13 cellular contexts compared by ENCODE assay signal in the genomic region with DNA sequence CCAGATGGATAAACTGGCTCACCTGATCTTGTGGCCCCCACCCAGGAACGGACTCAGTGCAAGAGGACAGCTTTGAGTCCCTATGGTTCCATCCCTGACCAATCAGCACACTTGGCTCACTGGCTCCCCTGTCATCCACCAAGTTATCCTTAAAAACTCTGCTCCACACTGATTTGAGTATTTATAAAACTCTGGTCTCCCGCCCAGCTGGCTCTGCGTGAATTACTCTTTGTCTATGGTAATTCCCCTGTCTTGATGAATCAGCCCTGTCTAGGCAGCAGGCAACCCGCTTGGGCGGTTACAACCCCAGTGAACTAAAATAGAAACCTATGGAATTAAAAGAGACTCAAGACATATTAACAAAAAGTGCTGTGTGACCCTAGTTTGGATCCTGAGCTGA. TPM values are rescaled to one million over a fixed set of nuclear protein-coding genes. Genes with fewer than 3 reads are reported as not detected.
DNase-seq lines count a peak whose midpoint lies in the region; ATAC-seq and TF ChIP-seq lines count a peak whose summit lies in the region.
"Had no signal": no experiment of that assay in that cellular context is flagged by ENCODE, and none has a peak within 500 bp of the region (broad histone marks: within the 10 kb centered on the region; RNA-seq: fewer than 3 reads in every experiment).

No MANE protein-coding gene starts in this region.

- no peak overlapping the region for H3K4me3 ChIP-seq in SJCRH30
- H3K4me3 ChIP-seq: esophagus squamous epithelium, right lobe of liver had no signal

- ATAC-seq in Right ventricle myocardium superior (ENCODE audit: poor library complexity) = peak; percentile 69
- ATAC-seq: right lobe of liver had no signal

- H3K36me3 Mint-ChIP-seq in activated CD4-positive, alpha-beta memory T cell treated with anti-CD3 and anti-CD28 coated beads for 36 hours = no peaks in the 10 kb centered on the region
- no peaks in the 10 kb centered on the region for H3K36me3 Mint-ChIP-seq in activated CD4-positive, alpha-beta memory T cell treated with anti-CD3 and anti-CD28 coated beads, Interleukin-2, amount 10 ng/mL, durations not matched to agents 7 days and 5 days (ENCODE audit: low read depth)
- no peaks in the 10 kb centered on the region for H3K36me3 Mint-ChIP-seq in HFFc6 (ENCODE audit: low read depth)
- H3K36me3 Mint-ChIP-seq: immature natural killer cell had no signal

- H3K36me3 ChIP-seq in SJCRH30 = no peaks in the 10 kb centered on the region
- H3K36me3 ChIP-seq: esophagus squamous epithelium, right lobe of liver had no signal

- H3K4me1 Mint-ChIP-seq in activated CD4-positive, alpha-beta memory T cell treated with anti-CD3 and anti-CD28 coated beads for 36 hours (ENCODE audit: low read depth) = peaks cover 40% of the 10 kb centered on the region
- H3K4me1 Mint-ChIP-seq in activated CD4-positive, alpha-beta memory T cell treated with anti-CD3 and anti-CD28 coated beads, Interleukin-2, amount 10 ng/mL, durations not matched to agents 7 days and 5 days = peaks cover 30% of the 10 kb centered on the region
- peaks cover 12% of the 10 kb centered on the region for H3K4me1 Mint-ChIP-seq in HFFc6 (ENCODE audit: low read depth)

- H3K4me1 ChIP-seq in SJCRH30 = peaks cover 8% of the 10 kb centered on the region; the same call in 1 of the 2 replicates
- H3K4me1 ChIP-seq: right lobe of liver had no signal

- intact Hi-C loops in activated CD4-positive, alpha-beta memory T cell treated with anti-CD3 and anti-CD28 coated beads for 36 hours (cut with micrococcal nuclease) = loop anchor here (10.0 kb wide), 1 partner anchor 505 kb away; a partner anchor contains a TSS
- intact Hi-C loops in Right ventricle myocardium superior (cut with DNase I) = no loop called here

- no peaks in the 10 kb centered on the region for H3K27me3 Mint-ChIP-seq in activated CD4-positive, alpha-beta memory T cell treated with anti-CD3 and anti-CD28 coated beads for 36 hours
- H3K27me3 Mint-ChIP-seq in activated CD4-positive, alpha-beta memory T cell treated with anti-CD3 and anti-CD28 coated beads, Interleukin-2, amount 10 ng/mL, durations not matched to agents 7 days and 5 days = no peaks in the 10 kb centered on the region
- peaks cover 6% of the 10 kb centered on the region; the same call in 1 of the 2 replicates for H3K27me3 Mint-ChIP-seq in HFFc6 (ENCODE audit: insufficient read depth)

- no peaks in the 10 kb centered on the region for H3K9me3 Mint-ChIP-seq in activated CD4-positive, alpha-beta memory T cell treated with anti-CD3 and anti-CD28 coated beads for 36 hours
- no peaks in the 10 kb centered on the region for H3K9me3 Mint-ChIP-seq in activated CD4-positive, alpha-beta memory T cell treated with anti-CD3 and anti-CD28 coated beads, Interleukin-2, amount 10 ng/mL, durations not matched to agents 7 days and 5 days
- H3K9me3 Mint-ChIP-seq in HFFc6 = no peaks in the 10 kb centered on the region
- H3K9me3 Mint-ChIP-seq: immature natural killer cell had no signal

- no peaks in the 10 kb centered on the region for H3K27me3 ChIP-seq in SJCRH30
- H3K27me3 ChIP-seq: esophagus squamous epithelium, right lobe of liver had no signal

- H3K9me3 ChIP-seq in SJCRH30 (replicated peaks) = no peaks in the 10 kb centered on the region
- H3K9me3 ChIP-seq: esophagus squamous epithelium, right lobe of liver had no signal

- DNase-seq in activated CD4-positive, alpha-beta memory T cell treated with anti-CD3 and anti-CD28 coated beads for 36 hours = peak; percentile 65
- no peak for DNase-seq in activated CD4-positive, alpha-beta memory T cell treated with anti-CD3 and anti-CD28 coated beads, Interleukin-2, amount 10 ng/mL, durations not matched to agents 7 days and 5 days
- DNase-seq in SJCRH30 (peak; percentile 19 to 46), Right ventricle myocardium superior (peak; percentile 56), HFFc6 (no peak), NCI-H1436 treated with DMSO at 0.1 percent for 48 hours (lab: John Stamatoyannopoulos, UW) (no peak), CD1c-positive myeloid dendritic cell (ENCODE audit: extremely low spot score) (no peak)
- DNase-seq in stimulated activated CD4-positive, alpha-beta T cell treated with anti-CD3 and anti-CD28 coated beads, Interleukin-4, amount 100 ng/mL, for 24 hours = peak; percentile 28
- DNase-seq: esophagus squamous epithelium, immature natural killer cell, Karpas-422, NCI-H2171, right lobe of liver had no signal

- no peak overlapping the region for H3K27ac Mint-ChIP-seq in activated CD4-positive, alpha-beta memory T cell treated with anti-CD3 and anti-CD28 coated beads for 36 hours
- H3K27ac Mint-ChIP-seq in activated CD4-positive, alpha-beta memory T cell treated with anti-CD3 and anti-CD28 coated beads, Interleukin-2, amount 10 ng/mL, durations not matched to agents 7 days and 5 days = no peak overlapping the region
- no peak overlapping the region for H3K27ac Mint-ChIP-seq in HFFc6
- H3K27ac Mint-ChIP-seq: immature natural killer cell had no signal

- peak overlapping the region; percentile 59 for H3K27ac ChIP-seq in SJCRH30
- H3K27ac ChIP-seq: right lobe of liver had no signal

- H3K4me3 Mint-ChIP-seq in activated CD4-positive, alpha-beta memory T cell treated with anti-CD3 and anti-CD28 coated beads for 36 hours = no peak overlapping the region
- no peak overlapping the region for H3K4me3 Mint-ChIP-seq in activated CD4-positive, alpha-beta memory T cell treated with anti-CD3 and anti-CD28 coated beads, Interleukin-2, amount 10 ng/mL, durations not matched to agents 7 days and 5 days
- no peak overlapping the region for H3K4me3 Mint-ChIP-seq in HFFc6
- H3K4me3 Mint-ChIP-seq: immature natural killer cell had no signal

- no peak for TF ChIP-seq CTCF in HFFc6 (IDR thresholded peaks at IDR 0.05)

- POLR2A ChIA-PET in activated CD4-positive, alpha-beta memory T cell treated with anti-CD3 and anti-CD28 coated beads for 36 hours (lab: Charles Lee) = interaction anchor here (1.6 kb wide), 1 partner anchor 30 kb away, joined by 5 read pairs; no protein-coding TSS in a partner anchor
- POLR2A ChIA-PET in activated CD4-positive, alpha-beta memory T cell treated with anti-CD3 and anti-CD28 coated beads, Interleukin-2, amount 10 ng/mL, durations not matched to agents 7 days and 5 days (lab: Charles Lee) = no interaction called here

- CTCF ChIA-PET in activated CD4-positive, alpha-beta memory T cell treated with anti-CD3 and anti-CD28 coated beads for 36 hours (lab: Charles Lee) = interaction anchor here (0.7 to 1.4 kb wide), 7 partner anchors 13 to 504 kb away, joined by 3 to 8 read pairs (median 3); no protein-coding TSS in a partner anchor
- CTCF ChIA-PET in activated CD4-positive, alpha-beta memory T cell treated with anti-CD3 and anti-CD28 coated beads, Interleukin-2, amount 10 ng/mL, durations not matched to agents 7 days and 5 days (lab: Charles Lee) = interaction anchor here (1.9 kb wide), 1 partner anchor 13 kb away, joined by 7 read pairs; no protein-coding TSS in a partner anchor

RNA-seq across cellular contexts. Expression of a gene that starts 38.1 kb away (rescaled TPM):
- 10 to 100 TPM; 21.8 to 23.0 TPM for total RNA-seq in activated CD4-positive, alpha-beta memory T cell treated with anti-CD3 and anti-CD28 coated beads for 36 hours
- total RNA-seq in activated CD4-positive, alpha-beta memory T cell treated with anti-CD3 and anti-CD28 coated beads, Interleukin-2, amount 10 ng/mL, durations not matched to agents 7 days and 5 days = 1 to 10 TPM; 5.5 to 6.4 TPM
- 13.2 and 15.0 TPM in 2 replicates for total RNA-seq in SJCRH30 (2014; rRNA removed; shearing (Covaris generic))
- total RNA-seq in Right ventricle myocardium superior = 1.6 TPM
- total RNA-seq in HFFc6 (2021; fragmentation: NEBNext Ultra II Directional; extraction: Animal tissue kit (Norgen Biotek cat#: 25700)) = 1 to 10 TPM in 4 of 6 experiments, under 1 TPM in 2; 0.79 to 1.9 (median 1.1) TPM

Comparison
In these comparisons a context has a peak if more than half of its experiments do, and no peak if none do; other contexts are left out.
1. DNase-seq: peak in activated CD4-positive, alpha-beta memory T cell treated with anti-CD3 and anti-CD28 coated beads for 36 hours (single experiment), SJCRH30 (2 of 2), Right ventricle myocardium superior (single experiment) and stimulated activated CD4-positive, alpha-beta T cell treated with anti-CD3 and anti-CD28 coated beads, Interleukin-4, amount 100 ng/mL, for 24 hours (single experiment); none in activated CD4-positive, alpha-beta memory T cell treated with anti-CD3 and anti-CD28 coated beads, Interleukin-2, amount 10 ng/mL, durations not matched to agents 7 days and 5 days (single experiment), HFFc6 (single experiment), NCI-H1436 treated with DMSO at 0.1 percent for 48 hours (single experiment) and CD1c-positive myeloid dendritic cell (single experiment).